In genomic region chr22:36378080-36378788, GRCh38 we compare ENCODE assay signal across 10 cellular contexts. TPM values are rescaled to one million over a fixed set of nuclear protein-coding genes. Genes with fewer than 3 reads are reported as not detected.
A peak's percentile ranks its signal among the peaks of the same experiment; 100 is the strongest.
DNase-seq lines count a peak whose midpoint lies in the region; ATAC-seq and TF ChIP-seq lines count a peak whose summit lies in the region.
"Had no signal": no experiment of that assay in that cellular context is flagged by ENCODE, and none has a peak within 500 bp of the region (broad histone marks: within the 10 kb centered on the region; RNA-seq: fewer than 3 reads in every experiment).

No MANE protein-coding gene starts in this region.

- peaks cover 80% of the 10 kb centered on the region for H3K4me1 Mint-ChIP-seq in CD8-positive, alpha-beta T cell (ENCODE audit: low read depth)

- H3K36me3 ChIP-seq in CD8-positive, alpha-beta T cell (ENCODE audit: insufficient read depth, low read length): peaks cover 6% of the 10 kb centered on the region
- H3K36me3 ChIP-seq in Peyer's patch: peaks cover 0 to 13% (median 0%) of the 10 kb centered on the region in 3 donors
- peaks cover 0 to 7% of the 10 kb centered on the region in 2 donors for H3K36me3 ChIP-seq in esophagus (ENCODE audit: control insufficient read depth in 2 of 2, insufficient read depth in 2 of 2, low read length in 1 of 2)

- peaks cover 54% of the 10 kb centered on the region for H3K36me3 Mint-ChIP-seq in CD8-positive, alpha-beta T cell

- no peaks in the 10 kb centered on the region for H3K9me3 ChIP-seq in CD8-positive, alpha-beta T cell (ENCODE audit: low read length)
- H3K9me3 ChIP-seq in Peyer's patch: no peaks in the 10 kb centered on the region
- H3K9me3 ChIP-seq in esophagus (ENCODE audit: control insufficient read depth in 2 of 2, insufficient read depth in 1 of 2, low read depth in 1 of 2, low read length in 1 of 2): no peaks in the 10 kb centered on the region

- peak overlapping the region; percentile 28 for H3K4me3 ChIP-seq in CD8-positive, alpha-beta T cell (ENCODE audit: low read depth, low read length)
- H3K4me3 ChIP-seq in Peyer's patch (no peak overlapping the region), esophagus (ENCODE audit: low read depth in 1 of 2, low read length in 2 of 2) (no peak overlapping the region)

- intact Hi-C loops in CD8-positive, alpha-beta T cell (cut with DNase I, micrococcal nuclease): no loop called here
- intact Hi-C loops in sciatic nerve (cut with DNase I): no loop called here

- H3K27me3 ChIP-seq in CD8-positive, alpha-beta T cell (ENCODE audit: insufficient read depth, low read length): no peaks in the 10 kb centered on the region
- H3K27me3 ChIP-seq in Peyer's patch: no peaks in the 10 kb centered on the region
- no peaks in the 10 kb centered on the region for H3K27me3 ChIP-seq in esophagus (ENCODE audit: control insufficient read depth in 1 of 2, insufficient read depth in 2 of 2, low read length in 2 of 2)

- peaks cover 92% of the 10 kb centered on the region for H3K4me1 ChIP-seq in CD8-positive, alpha-beta T cell (ENCODE audit: insufficient read depth, low read length)
- H3K4me1 ChIP-seq in Peyer's patch (peaks cover 11 to 100% (median 75%) of the 10 kb centered on the region in 4 donors), esophagus (ENCODE audit: control insufficient read depth in 2 of 2, insufficient read depth in 2 of 2, low read length in 1 of 2) (peaks cover 8 to 23% of the 10 kb centered on the region in 2 donors)

- 55 to 61% methylated on average over 13 of the region's 13 CpGs for WGBS in esophagus, 2 donors

- no peak for TF ChIP-seq CTCF in CD8-positive, alpha-beta T cell (IDR thresholded peaks at IDR 0.05)
- TF ChIP-seq CTCF in Peyer's patch (IDR thresholded peaks at IDR 0.05): no peak

- peak overlapping the region; percentile 79 for H3K4me3 Mint-ChIP-seq in CD8-positive, alpha-beta T cell

- POLR2A ChIA-PET in CD8-positive, alpha-beta T cell (lab: Charles Lee): interaction anchor here (0.6 to 6.7 kb wide), 15 partner anchors 8 to 104 kb away, joined by 3 to 79 read pairs (median 11); partner anchors contain the start of gene MYH9

- H3K27me3 Mint-ChIP-seq in CD8-positive, alpha-beta T cell (ENCODE audit: low read depth): no peaks in the 10 kb centered on the region

- no peak for ATAC-seq in CD8-positive, alpha-beta T cell
- ATAC-seq in sciatic nerve (peak; percentile 64), HG03196 (IDR thresholded peaks at IDR 0.05; ENCODE audit: unreplicated experiment) (no peak), GM21447 (IDR thresholded peaks at IDR 0.05; ENCODE audit: unreplicated experiment) (no peak)

- H3K27ac Mint-ChIP-seq in CD8-positive, alpha-beta T cell: peak overlapping the region; percentile 99

- TF ChIP-seq POLR2A in Peyer's patch (IDR thresholded peaks at IDR 0.05): no peak

- no peaks in the 10 kb centered on the region for H3K9me3 Mint-ChIP-seq in CD8-positive, alpha-beta T cell

- H3K27ac ChIP-seq in CD8-positive, alpha-beta T cell (ENCODE audit: low read depth, low read length): peak overlapping the region; percentile 70
- H3K27ac ChIP-seq in Peyer's patch (peak overlapping the region; percentile 87 to 100 (median 99)), esophagus (ENCODE audit: low read depth in 2 of 2, low read length in 1 of 2) (peak overlapping the region; percentile 67 to 77)

- no peak for DNase-seq in CD8-positive, alpha-beta T cell
- DNase-seq in Peyer's patch (no peak), sciatic nerve (ENCODE audit: low spot score) (no peak), KG1 (lab: John Stamatoyannopoulos, UW) (no peak), NCI-H774 (lab: John Stamatoyannopoulos, UW) (no peak)
- DNase-seq: amniotic stem cell, NCI-H2171 had no signal

- CTCF ChIA-PET in CD8-positive, alpha-beta T cell (lab: Charles Lee): interaction anchor here (0.9 to 6.9 kb wide), 14 partner anchors 7 to 141 kb away, joined by 3 to 53 read pairs (median 4); partner anchors contain the start of gene MYH9

RNA-seq across cellular contexts. Expression of gene MYH9, which starts 9.5 kb away (rescaled TPM):
- 100 to 1,000 TPM; 703 to 757 TPM for total RNA-seq in CD8-positive, alpha-beta T cell
- 100 to 1,000 TPM; 337 to 553 (median 433) TPM for total RNA-seq in Peyer's patch
- polyA plus RNA-seq in esophagus: 100 to 1,000 TPM; 107 to 114 TPM
- total RNA-seq in sciatic nerve: 973 TPM
